ENCODE assay signal across 8 cellular contexts in the genomic region with DNA sequence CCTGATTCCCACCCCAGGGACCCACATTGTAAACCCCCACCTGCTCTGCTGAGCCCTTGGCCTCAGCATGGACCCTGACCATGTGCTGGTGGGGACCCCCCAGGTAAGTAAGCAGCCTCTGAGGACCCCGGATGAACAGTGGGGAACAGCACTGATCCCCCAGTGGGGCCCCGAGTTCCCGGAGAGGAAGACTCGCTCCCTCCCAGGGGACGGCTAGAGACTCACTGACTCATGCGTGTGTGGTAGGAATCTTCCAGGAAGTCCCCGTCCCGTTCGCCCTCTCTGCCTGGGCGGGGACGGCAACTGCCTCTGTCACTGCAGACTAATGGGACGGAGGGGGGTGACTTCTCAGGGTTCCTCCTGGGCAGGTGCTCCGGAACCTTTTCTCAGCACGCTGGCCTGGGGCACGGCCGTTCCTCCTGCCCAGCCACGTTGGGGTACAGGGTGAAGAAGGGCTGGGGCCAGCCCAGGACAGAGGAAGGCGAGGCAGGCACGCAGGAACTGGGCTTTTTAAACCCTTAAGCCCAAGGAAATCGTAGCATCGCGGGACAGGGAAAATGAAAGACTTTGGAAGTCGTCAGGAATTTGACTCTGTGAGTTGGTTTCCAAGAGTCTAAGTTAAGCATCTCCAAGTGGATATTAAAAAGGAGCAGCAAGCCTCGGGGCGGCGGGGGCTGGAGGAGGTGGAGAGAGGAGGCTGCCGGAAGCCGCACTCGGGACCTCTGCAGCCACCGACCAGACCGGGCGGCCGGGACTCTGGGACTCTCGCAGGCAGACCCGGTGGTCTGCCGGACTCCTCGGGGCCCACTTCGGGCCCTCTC.
DNase-seq lines count a peak whose midpoint lies in the region; ATAC-seq and TF ChIP-seq lines count a peak whose summit lies in the region.

No MANE protein-coding gene starts in this region.

- peak overlapping the region; percentile 74 to 93 (median 83) for H3K4me3 Mint-ChIP-seq in CD4-positive, alpha-beta memory T cell
- peak overlapping the region; percentile 42 to 63 (median 51) for H3K4me3 Mint-ChIP-seq in immature natural killer cell

- no peaks in the 10 kb centered on the region for H3K27me3 ChIP-seq in CD4-positive, alpha-beta memory T cell (ENCODE audit: insufficient read depth, low read length)
- no peaks in the 10 kb centered on the region for H3K27me3 ChIP-seq in ascending aorta

- no peak for ATAC-seq in GM19395 (IDR thresholded peaks at IDR 0.05; ENCODE audit: unreplicated experiment)

- DNase-seq in CD4-positive, alpha-beta memory T cell = peak; percentile 39 to 80 (median 41)
- peak; percentile 81 for DNase-seq in HCEC 1CT
- DNase-seq in SK-MEL-5 (ENCODE audit: low read depth, low spot score) = peak; percentile 95
- DNase-seq in ascending aorta (ENCODE audit: low spot score in 2 of 2) = peak; percentile 75 to 97
- DNase-seq in immature natural killer cell = no peak
- DNase-seq in stimulated activated CD4-positive, alpha-beta T cell treated with anti-CD3 and anti-CD28 coated beads, Interleukin-15, amount 100 ng/mL, for 1 hour (ENCODE audit: low read depth in 1 of 2, low spot score in 1 of 2) = peak; percentile 46 to 60
- no peak for DNase-seq in NCI-H510A (lab: John Stamatoyannopoulos, UW)

- peaks cover 16 to 41% (median 27%) of the 10 kb centered on the region in 4 donors for H3K4me1 Mint-ChIP-seq in CD4-positive, alpha-beta memory T cell
- H3K4me1 Mint-ChIP-seq in immature natural killer cell = peaks cover 28 to 29% of the 10 kb centered on the region in 2 donors

- H3K36me3 Mint-ChIP-seq in CD4-positive, alpha-beta memory T cell = no peaks in the 10 kb centered on the region
- H3K36me3 Mint-ChIP-seq in immature natural killer cell = no peaks in the 10 kb centered on the region

- POLR2A ChIA-PET in CD4-positive, alpha-beta memory T cell (lab: Charles Lee; ENCODE audit: partially characterized antibody) = no interaction called here

- no peaks in the 10 kb centered on the region for H3K27me3 Mint-ChIP-seq in CD4-positive, alpha-beta memory T cell
- H3K27me3 Mint-ChIP-seq in immature natural killer cell (ENCODE audit: low read depth in 3 of 3) = peaks cover 0 to 11% (median 2%) of the 10 kb centered on the region in 3 donors

- intact Hi-C loops in CD4-positive, alpha-beta memory T cell (cut with micrococcal nuclease) = no loop called here
- intact Hi-C loops in ascending aorta (cut with DNase I) = loop anchor here (2.0 to 10.0 kb wide), 8 partner anchors 33 to 855 kb away; a partner anchor contains a TSS

- CTCF ChIA-PET in CD4-positive, alpha-beta memory T cell (lab: Charles Lee; ENCODE audit: partially characterized antibody) = no interaction called here

- H3K4me1 ChIP-seq in CD4-positive, alpha-beta memory T cell (ENCODE audit: insufficient read depth, low read length) = peaks cover 39% of the 10 kb centered on the region
- peaks cover 34 to 59% of the 10 kb centered on the region in 2 donors for H3K4me1 ChIP-seq in ascending aorta

- no peaks in the 10 kb centered on the region for H3K9me3 ChIP-seq in CD4-positive, alpha-beta memory T cell (ENCODE audit: control insufficient read depth in 1 of 2, low read length in 2 of 2)
- H3K9me3 ChIP-seq in ascending aorta = no peaks in the 10 kb centered on the region

- no peaks in the 10 kb centered on the region for H3K9me3 Mint-ChIP-seq in CD4-positive, alpha-beta memory T cell
- H3K9me3 Mint-ChIP-seq in immature natural killer cell = no peaks in the 10 kb centered on the region

- H3K27ac Mint-ChIP-seq in CD4-positive, alpha-beta memory T cell = peak overlapping the region; percentile 65 to 94 (median 90)
- peak overlapping the region in 4 of 6 donors; percentile 25 to 39 (median 35) for H3K27ac Mint-ChIP-seq in immature natural killer cell

- in situ Hi-C loops in SK-MEL-5 (cut with HindIII; ENCODE audit: low pct_unique_long_range_greater_than_20kb, low sequenced_read_pairs) = no loop called here

- H3K36me3 ChIP-seq in CD4-positive, alpha-beta memory T cell (ENCODE audit: insufficient read depth, low read length) = no peaks in the 10 kb centered on the region
- H3K36me3 ChIP-seq in ascending aorta = no peaks in the 10 kb centered on the region

- H3K4me3 ChIP-seq in CD4-positive, alpha-beta memory T cell (ENCODE audit: low read length in 2 of 2) = peak overlapping the region in 1 of 2 donors; percentile 38
- peak overlapping the region; percentile 59 to 64 for H3K4me3 ChIP-seq in ascending aorta

- TF ChIP-seq CTCF in ascending aorta (IDR thresholded peaks at IDR 0.05) = no peak

- peak overlapping the region; percentile 46 for H3K27ac ChIP-seq in CD4-positive, alpha-beta memory T cell (ENCODE audit: low read depth, low read length)
- H3K27ac ChIP-seq in ascending aorta = peak overlapping the region; percentile 92 to 98

Comparison
In these comparisons a context has a peak if more than half of its experiments do, and no peak if none do; other contexts are left out.
1. DNase-seq: peak in CD4-positive, alpha-beta memory T cell (5 of 5), HCEC 1CT (single experiment), SK-MEL-5 (single experiment), ascending aorta (2 of 2) and stimulated activated CD4-positive, alpha-beta T cell treated with anti-CD3 and anti-CD28 coated beads, Interleukin-15, amount 100 ng/mL, for 1 hour (2 of 2); none in immature natural killer cell (0 of 3) and NCI-H510A (single experiment).